In genomic region chr19:488505-489417, GRCh38 we compare ENCODE assay signal across 1 cellular context.
TF ChIP-seq lines count a peak whose summit lies in the region.

No MANE protein-coding gene starts in this region.

TF ChIP-seq in HepG2, 621 proteins besides CTCF, POLR2A, EP300 and RAD21 (continued from another document and continues in another):
- TF ChIP-seq, protein P1, sequence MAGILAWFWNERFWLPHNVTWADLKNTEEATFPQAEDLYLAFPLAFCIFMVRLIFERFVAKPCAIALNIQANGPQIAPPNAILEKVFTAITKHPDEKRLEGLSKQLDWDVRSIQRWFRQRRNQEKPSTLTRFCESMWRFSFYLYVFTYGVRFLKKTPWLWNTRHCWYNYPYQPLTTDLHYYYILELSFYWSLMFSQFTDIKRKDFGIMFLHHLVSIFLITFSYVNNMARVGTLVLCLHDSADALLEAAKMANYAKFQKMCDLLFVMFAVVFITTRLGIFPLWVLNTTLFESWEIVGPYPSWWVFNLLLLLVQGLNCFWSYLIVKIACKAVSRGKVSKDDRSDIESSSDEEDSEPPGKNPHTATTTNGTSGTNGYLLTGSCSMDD (CRISPR knock-in tag; IDR thresholded peaks at IDR 0.05): no peak
- TF ChIP-seq DPF2 (CRISPR knock-in tag; IDR thresholded peaks at IDR 0.05; ENCODE audit: borderline replicate concordance, low read depth) (no peak), MTA1 (CRISPR knock-in tag; IDR thresholded peaks at IDR 0.05; ENCODE audit: borderline replicate concordance) (peak; percentile 75; the same call in 1 of the 2 replicates), IRX3 (CRISPR knock-in tag; IDR thresholded peaks at IDR 0.05; ENCODE audit: borderline replicate concordance, low read depth) (0 out of 2 replicates have a peak, but pooled peaks have one; percentile 18), IKZF5 (CRISPR knock-in tag; IDR thresholded peaks at IDR 0.05) (peak; percentile 21; the same call in 1 of the 2 replicates), TOPORS (CRISPR knock-in tag; IDR thresholded peaks at IDR 0.05) (peak; percentile 54; the same call in 1 of the 2 replicates), BATF2 (CRISPR knock-in tag; IDR thresholded peaks at IDR 0.05) (no peak), REL (CRISPR knock-in tag; conservative IDR thresholded peaks at IDR 0.05) (0 out of 2 replicates have a peak, but pooled peaks have one; percentile 46), SNAPC2 (CRISPR knock-in tag; IDR thresholded peaks at IDR 0.05) (no peak; the same call in 1 of the 2 replicates), ZNF720 (CRISPR knock-in tag; IDR thresholded peaks at IDR 0.05) (no peak), ZNF205 (CRISPR knock-in tag; IDR thresholded peaks at IDR 0.05) (no peak), CC2D1A (CRISPR knock-in tag; IDR thresholded peaks at IDR 0.05) (no peak), ZSCAN9 (CRISPR knock-in tag; IDR thresholded peaks at IDR 0.05; ENCODE audit: borderline replicate concordance) (peak; percentile 44; the same call in 1 of the 2 replicates), KLF16 (CRISPR knock-in tag; IDR thresholded peaks at IDR 0.05) (peak in 1 of 2 experiments; percentile 69; a peak in 1 of 4 replicates), ZNF432 (CRISPR knock-in tag; IDR thresholded peaks at IDR 0.05; ENCODE audit: borderline replicate concordance) (no peak), NFIC (IDR thresholded peaks at IDR 0.05; ENCODE audit: low read length) (no peak), MAFG (CRISPR knock-in tag; IDR thresholded peaks at IDR 0.05) (no peak), ETV6 (CRISPR knock-in tag; conservative IDR thresholded peaks at IDR 0.05) (no peak), ZNF589 (CRISPR knock-in tag; conservative IDR thresholded peaks at IDR 0.05) (no peak), SCMH1 (CRISPR knock-in tag; IDR thresholded peaks at IDR 0.05; ENCODE audit: borderline replicate concordance) (no peak), GATAD2A (CRISPR knock-in tag; IDR thresholded peaks at IDR 0.05) (no peak), ELF4 (CRISPR knock-in tag; IDR thresholded peaks at IDR 0.05; ENCODE audit: borderline replicate concordance) (no peak), ZNF513 (CRISPR knock-in tag; conservative IDR thresholded peaks at IDR 0.05) (peak; percentile 98; the same call in 1 of the 2 replicates), ZNF775 (CRISPR knock-in tag; IDR thresholded peaks at IDR 0.05; ENCODE audit: borderline replicate concordance) (no peak), ZNF616 (CRISPR knock-in tag; IDR thresholded peaks at IDR 0.05; ENCODE audit: low read depth) (no peak; the same call in 1 of the 2 replicates), MED8 (CRISPR knock-in tag; IDR thresholded peaks at IDR 0.05; ENCODE audit: insufficient replicate concordance) (no peak), THAP8 (CRISPR knock-in tag; IDR thresholded peaks at IDR 0.05; ENCODE audit: borderline replicate concordance) (no peak), SOX13 (IDR thresholded peaks at IDR 0.05) (no peak), SOX13 (CRISPR knock-in tag; conservative IDR thresholded peaks at IDR 0.05 in 1 of 2, IDR thresholded peaks at IDR 0.05 in 1 of 2) (peak in 1 of 2 experiments; percentile 31; a peak in 1 of 4 replicates), ZFP90 (CRISPR knock-in tag; IDR thresholded peaks at IDR 0.05; ENCODE audit: borderline replicate concordance) (no peak; the same call in 1 of the 2 replicates), SP2 (CRISPR knock-in tag; IDR thresholded peaks at IDR 0.05) (peak; percentile 44), SOX5 (CRISPR knock-in tag; IDR thresholded peaks at IDR 0.05; ENCODE audit: borderline replicate concordance) (peak; percentile 29; the same call in 1 of the 2 replicates), PCBP1 (IDR thresholded peaks at IDR 0.05; ENCODE audit: borderline replicate concordance, low read depth, low read length) (no peak), USF2 (IDR thresholded peaks at IDR 0.05; ENCODE audit: low read depth, low read length) (no peak), USF2 (CRISPR knock-in tag; IDR thresholded peaks at IDR 0.05; ENCODE audit: borderline replicate concordance) (no peak), SRY (CRISPR knock-in tag; IDR thresholded peaks at IDR 0.05) (no peak), ZBTB7B (CRISPR knock-in tag; IDR thresholded peaks at IDR 0.05) (peak; percentile 82; the same call in 1 of the 2 replicates), KDM4B (CRISPR knock-in tag; IDR thresholded peaks at IDR 0.05) (no peak), SMARCE1 (IDR thresholded peaks at IDR 0.05; ENCODE audit: borderline replicate concordance) (no peak), ZNF569 (CRISPR knock-in tag; IDR thresholded peaks at IDR 0.05; ENCODE audit: borderline replicate concordance) (no peak), ZFP1 (CRISPR knock-in tag; IDR thresholded peaks at IDR 0.05) (no peak), ZNF577 (CRISPR knock-in tag; IDR thresholded peaks at IDR 0.05; ENCODE audit: borderline replicate concordance, low read depth) (no peak), PAXIP1 (CRISPR knock-in tag; conservative IDR thresholded peaks at IDR 0.05) (peak; percentile 54; the same call in 1 of the 2 replicates)
- TF ChIP-seq, protein P2, sequence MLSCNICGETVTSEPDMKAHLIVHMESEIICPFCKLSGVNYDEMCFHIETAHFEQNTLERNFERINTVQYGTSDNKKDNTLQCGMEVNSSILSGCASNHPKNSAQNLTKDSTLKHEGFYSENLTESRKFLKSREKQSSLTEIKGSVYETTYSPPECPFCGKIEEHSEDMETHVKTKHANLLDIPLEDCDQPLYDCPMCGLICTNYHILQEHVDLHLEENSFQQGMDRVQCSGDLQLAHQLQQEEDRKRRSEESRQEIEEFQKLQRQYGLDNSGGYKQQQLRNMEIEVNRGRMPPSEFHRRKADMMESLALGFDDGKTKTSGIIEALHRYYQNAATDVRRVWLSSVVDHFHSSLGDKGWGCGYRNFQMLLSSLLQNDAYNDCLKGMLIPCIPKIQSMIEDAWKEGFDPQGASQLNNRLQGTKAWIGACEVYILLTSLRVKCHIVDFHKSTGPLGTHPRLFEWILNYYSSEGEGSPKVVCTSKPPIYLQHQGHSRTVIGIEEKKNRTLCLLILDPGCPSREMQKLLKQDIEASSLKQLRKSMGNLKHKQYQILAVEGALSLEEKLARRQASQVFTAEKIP (CRISPR knock-in tag; IDR thresholded peaks at IDR 0.05; ENCODE audit: borderline replicate concordance): no peak
- TF ChIP-seq, protein P3, sequence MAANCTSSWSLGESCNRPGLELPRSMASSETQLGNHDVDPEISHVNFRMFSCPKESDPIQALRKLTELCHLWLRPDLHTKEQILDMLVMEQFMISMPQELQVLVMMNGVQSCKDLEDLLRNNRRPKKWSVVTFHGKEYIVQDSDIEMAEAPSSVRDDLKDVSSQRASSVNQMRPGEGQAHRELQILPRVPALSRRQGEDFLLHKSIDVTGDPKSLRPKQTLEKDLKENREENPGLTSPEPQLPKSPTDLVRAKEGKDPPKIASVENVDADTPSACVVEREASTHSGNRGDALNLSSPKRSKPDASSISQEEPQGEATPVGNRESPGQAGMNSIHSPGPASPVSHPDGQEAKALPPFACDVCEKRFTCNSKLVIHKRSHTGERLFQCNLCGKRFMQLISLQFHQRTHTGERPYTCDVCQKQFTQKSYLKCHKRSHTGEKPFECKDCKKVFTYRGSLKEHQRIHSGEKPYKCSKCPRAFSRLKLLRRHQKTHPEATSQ (CRISPR knock-in tag; IDR thresholded peaks at IDR 0.05; ENCODE audit: borderline replicate concordance): peak; percentile 31; the same call in 1 of the 2 replicates
- TF ChIP-seq, protein P4, sequence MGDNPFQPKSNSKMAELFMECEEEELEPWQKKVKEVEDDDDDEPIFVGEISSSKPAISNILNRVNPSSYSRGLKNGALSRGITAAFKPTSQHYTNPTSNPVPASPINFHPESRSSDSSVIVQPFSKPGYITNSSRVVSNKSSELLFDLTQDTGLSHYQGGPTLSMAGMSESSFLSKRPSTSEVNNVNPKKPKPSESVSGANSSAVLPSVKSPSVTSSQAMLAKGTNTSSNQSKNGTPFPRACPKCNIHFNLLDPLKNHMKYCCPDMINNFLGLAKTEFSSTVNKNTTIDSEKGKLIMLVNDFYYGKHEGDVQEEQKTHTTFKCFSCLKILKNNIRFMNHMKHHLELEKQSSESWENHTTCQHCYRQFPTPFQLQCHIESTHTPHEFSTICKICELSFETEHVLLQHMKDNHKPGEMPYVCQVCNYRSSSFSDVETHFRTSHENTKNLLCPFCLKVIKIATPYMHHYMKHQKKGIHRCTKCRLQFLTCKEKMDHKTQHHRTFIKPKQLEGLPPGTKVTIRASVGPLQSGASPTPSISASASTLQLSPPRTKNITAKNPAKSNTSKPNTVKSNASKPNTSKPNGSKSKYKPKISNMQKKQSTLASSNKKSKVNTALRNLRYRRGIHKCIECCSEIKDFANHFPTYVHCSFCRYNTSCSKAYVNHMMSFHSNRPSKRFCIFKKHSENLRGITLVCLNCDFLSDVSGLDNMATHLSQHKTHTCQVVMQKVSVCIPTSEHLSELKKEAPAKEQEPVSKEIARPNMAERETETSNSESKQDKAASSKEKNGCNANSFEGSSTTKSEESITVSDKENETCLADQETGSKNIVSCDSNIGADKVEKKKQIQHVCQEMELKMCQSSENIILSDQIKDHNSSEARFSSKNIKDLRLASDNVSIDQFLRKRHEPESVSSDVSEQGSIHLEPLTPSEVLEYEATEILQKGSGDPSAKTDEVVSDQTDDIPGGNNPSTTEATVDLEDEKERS (CRISPR knock-in tag; IDR thresholded peaks at IDR 0.05): no peak
- TF ChIP-seq, protein P5, sequence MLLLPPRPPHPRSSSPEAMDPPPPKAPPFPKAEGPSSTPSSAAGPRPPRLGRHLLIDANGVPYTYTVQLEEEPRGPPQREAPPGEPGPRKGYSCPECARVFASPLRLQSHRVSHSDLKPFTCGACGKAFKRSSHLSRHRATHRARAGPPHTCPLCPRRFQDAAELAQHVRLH (CRISPR knock-in tag; IDR thresholded peaks at IDR 0.05; ENCODE audit: borderline replicate concordance, low read depth): no peak; the same call in 1 of the 2 replicates
